In the genomic region with DNA sequence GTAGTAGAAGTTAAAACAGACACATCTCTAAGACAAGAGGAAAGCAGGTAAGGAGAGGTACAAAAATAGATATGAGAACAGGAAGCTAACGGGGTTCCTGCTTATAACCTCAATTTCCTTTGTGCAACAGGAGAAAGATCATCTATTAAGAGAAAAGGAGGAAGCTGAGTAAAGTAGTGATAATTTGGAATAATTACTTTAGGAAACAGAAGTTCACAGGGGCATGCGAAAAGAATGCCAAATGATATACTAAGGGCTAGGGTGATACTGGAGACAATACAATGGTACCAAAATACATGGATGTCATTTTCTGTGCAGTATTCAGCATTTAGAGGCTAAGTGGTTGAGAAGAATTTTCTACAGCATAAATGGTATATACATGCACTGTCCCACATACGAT, we compare ENCODE assay signal across 9 cellular contexts.
DNase-seq lines count a peak whose midpoint lies in the region; ATAC-seq, FAIRE-seq and TF ChIP-seq lines count a peak whose summit lies in the region.
"Had no signal": no experiment of that assay in that cellular context is flagged by ENCODE, and none has a peak within 500 bp of the region (broad histone marks: within the 10 kb centered on the region; RNA-seq: fewer than 3 reads in every experiment).

No MANE protein-coding gene starts in this region.

- dilution Hi-C loops in endothelial cell of umbilical vein (cut with MboI; ENCODE audit: extremely low pct_ligation_motif_present, low sequenced_read_pairs): no loop called here

- H3K36me3 ChIP-seq in endothelial cell of umbilical vein (ENCODE audit: control insufficient read depth in 2 of 2, extremely low read depth in 1 of 2, insufficient read depth in 2 of 2, low read length in 2 of 2) (peaks cover 0 to 2% of the 10 kb centered on the region in 2 experiments), Peyer's patch (no peaks in the 10 kb centered on the region)
- H3K36me3 ChIP-seq: ovary had no signal

- ATAC-seq in CD4-positive, alpha-beta T cell (ENCODE audit: poor library complexity): peak; percentile 51
- ATAC-seq in GM18858 (IDR thresholded peaks at IDR 0.05; ENCODE audit: unreplicated experiment): no peak
- no peak for ATAC-seq in GM21367 (IDR thresholded peaks at IDR 0.05; ENCODE audit: unreplicated experiment)

- H3K9me1 ChIP-seq in endothelial cell of umbilical vein (replicated peaks; ENCODE audit: control insufficient read depth, extremely low read depth, insufficient read depth, low read length): no peaks in the 10 kb centered on the region

- H2AFZ ChIP-seq in endothelial cell of umbilical vein (ENCODE audit: low read depth, low read length): no peak overlapping the region

- H3K4me1 Mint-ChIP-seq in CD4-positive, alpha-beta T cell (ENCODE audit: low read depth): peaks cover 84% of the 10 kb centered on the region

- H3K79me2 ChIP-seq in endothelial cell of umbilical vein (ENCODE audit: control insufficient read depth, insufficient read depth, low read length): peaks cover 92% of the 10 kb centered on the region

- FAIRE-seq in GM19239 (lab: Jason Lieb, UNC) (peak; percentile 71), endothelial cell of umbilical vein (lab: Jason Lieb, UNC) (peak; percentile 47)

- TF ChIP-seq CTCF in CD4-positive, alpha-beta T cell (IDR thresholded peaks at IDR 0.05): no peak
- TF ChIP-seq CTCF in endothelial cell of umbilical vein (IDR thresholded peaks at IDR 0.05; ENCODE audit: extremely low read depth in 1 of 2, insufficient read depth in 1 of 2, low read depth in 1 of 2, low read length in 2 of 2) (no peak), Peyer's patch (IDR thresholded peaks at IDR 0.05) (no peak)

- peak overlapping the region; percentile 63 for H3K4me3 Mint-ChIP-seq in CD4-positive, alpha-beta T cell

- intact Hi-C loops in CD4-positive, alpha-beta T cell (cut with DNase I, micrococcal nuclease): loop anchor here in 1 of 2 experiments (2.0 kb wide), 3 partner anchors 13 to 27 kb away; no protein-coding TSS in a partner anchor
- intact Hi-C loops in endothelial cell of umbilical vein (cut with micrococcal nuclease): loop anchor here (2.0 kb wide), 1 partner anchor 25 kb away; no protein-coding TSS in a partner anchor

- H4K20me1 ChIP-seq in endothelial cell of umbilical vein (replicated peaks; ENCODE audit: control insufficient read depth, extremely low read depth, insufficient read depth, low read length): peaks cover 2% of the 10 kb centered on the region

- H3K4me2 ChIP-seq in endothelial cell of umbilical vein (ENCODE audit: insufficient read depth, low read length): peak overlapping the region; percentile 93

- POLR2A ChIA-PET in CD4-positive, alpha-beta T cell (lab: Charles Lee): interaction anchor here (0.6 to 2.4 kb wide), 9 partner anchors 13 to 386 kb away, joined by 3 to 17 read pairs (median 4); a partner anchor contains a TSS
- POLR2A ChIA-PET in endothelial cell of umbilical vein (lab: Charles Lee): interaction anchor here (0.8 kb wide), 1 partner anchor 18 kb away, joined by 3 read pairs; no protein-coding TSS in a partner anchor

- H3K27me3 Mint-ChIP-seq in CD4-positive, alpha-beta T cell: no peaks in the 10 kb centered on the region

- TF ChIP-seq POLR2A in endothelial cell of umbilical vein (IDR thresholded peaks at IDR 0.05; ENCODE audit: low read depth, low read length) (peak; percentile 32), Peyer's patch (IDR thresholded peaks at IDR 0.05) (no peak)

- no peak for DNase-seq in CD4-positive, alpha-beta T cell
- no peak for DNase-seq in GM19239 (ENCODE audit: insufficient read length, low spot score)
- DNase-seq in NOMO-1 treated with dmso at 0.1 percent for 144 hours (lab: John Stamatoyannopoulos, UW; ENCODE audit: unreplicated experiment): peak; percentile 53
- DNase-seq in endothelial cell of umbilical vein (ENCODE audit: low read depth, low spot score): peak; percentile 82
- DNase-seq in cerebellar cortex (ENCODE audit: low spot score): no peak
- no peak for DNase-seq in Peyer's patch
- DNase-seq: ovary had no signal

- H3K36me3 Mint-ChIP-seq in CD4-positive, alpha-beta T cell (ENCODE audit: low read depth): peaks cover 35% of the 10 kb centered on the region

- H3K27ac ChIP-seq in CD4-positive, alpha-beta T cell (ENCODE audit: low read depth, low read length): no peak overlapping the region
- H3K27ac ChIP-seq in endothelial cell of umbilical vein (ENCODE audit: insufficient read depth, low read depth, low read length): peak overlapping the region; percentile 67
- H3K27ac ChIP-seq in Peyer's patch: peak overlapping the region in 2 of 4 donors; percentile 22 to 60
- H3K27ac ChIP-seq: ovary had no signal

- H3K9ac ChIP-seq in endothelial cell of umbilical vein (replicated peaks; ENCODE audit: extremely low read depth, insufficient read depth, low read length): peak overlapping the region; percentile 26

- H3K9me3 Mint-ChIP-seq in CD4-positive, alpha-beta T cell: peaks cover 6% of the 10 kb centered on the region

- H3K27ac Mint-ChIP-seq in CD4-positive, alpha-beta T cell: peak overlapping the region; percentile 70

- H3K4me1 ChIP-seq in endothelial cell of umbilical vein (ENCODE audit: control insufficient read depth, extremely low read depth, insufficient read depth, low read length): peaks cover 59% of the 10 kb centered on the region
- peaks cover 0 to 29% (median 14%) of the 10 kb centered on the region in 4 donors for H3K4me1 ChIP-seq in Peyer's patch

- CTCF ChIA-PET in CD4-positive, alpha-beta T cell (lab: Charles Lee): interaction anchor here (1.0 to 1.4 kb wide), 2 partner anchors 15 to 388 kb away, joined by 3 to 4 read pairs; no protein-coding TSS in a partner anchor
- CTCF ChIA-PET in endothelial cell of umbilical vein (lab: Charles Lee): interaction anchor here (0.8 to 1.6 kb wide), 5 partner anchors 10 to 75 kb away, joined by 3 to 5 read pairs (median 4); no protein-coding TSS in a partner anchor

- H3K27me3 ChIP-seq in CD4-positive, alpha-beta T cell (ENCODE audit: control insufficient read depth, insufficient read depth, low read length): no peaks in the 10 kb centered on the region
- no peaks in the 10 kb centered on the region for H3K27me3 ChIP-seq in endothelial cell of umbilical vein (ENCODE audit: control insufficient read depth in 2 of 2, insufficient read depth in 2 of 2, low read length in 2 of 2)
- H3K27me3 ChIP-seq in Peyer's patch: no peaks in the 10 kb centered on the region
- H3K27me3 ChIP-seq: ovary had no signal

- H3K9me3 ChIP-seq in CD4-positive, alpha-beta T cell (ENCODE audit: control insufficient read depth, low read length): no peaks in the 10 kb centered on the region
- H3K9me3 ChIP-seq in endothelial cell of umbilical vein (replicated peaks; ENCODE audit: control insufficient read depth, insufficient read depth, low read length) (no peaks in the 10 kb centered on the region), Peyer's patch (no peaks in the 10 kb centered on the region)
- H3K9me3 ChIP-seq: ovary had no signal

- no TSS peak for BruUV-seq in endothelial cell of umbilical vein (replicated peaks; lab: Mats Ljungman, UMichigan)

- H3K4me3 ChIP-seq in endothelial cell of umbilical vein (replicated peaks in 1 of 3; ENCODE audit: insufficient read depth in 1 of 3, low read depth in 1 of 3, low read length in 3 of 3): peak overlapping the region in 1 of 3 experiments; percentile 19
- H3K4me3 ChIP-seq in Peyer's patch: no peak overlapping the region
- H3K4me3 ChIP-seq: ovary had no signal

TF ChIP-seq in endothelial cell of umbilical vein, 7 proteins besides CTCF, POLR2A, EP300 and RAD21:
- peak; percentile 68 for TF ChIP-seq GATA2 (IDR thresholded peaks at IDR 0.05; ENCODE audit: insufficient read depth, insufficient read length, low read depth, low read length)
- TF ChIP-seq, protein P1, sequence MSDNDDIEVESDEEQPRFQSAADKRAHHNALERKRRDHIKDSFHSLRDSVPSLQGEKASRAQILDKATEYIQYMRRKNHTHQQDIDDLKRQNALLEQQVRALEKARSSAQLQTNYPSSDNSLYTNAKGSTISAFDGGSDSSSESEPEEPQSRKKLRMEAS (IDR thresholded peaks at IDR 0.05; ENCODE audit: insufficient read depth, insufficient read length): no peak
- no peak for TF ChIP-seq MYC (IDR thresholded peaks at IDR 0.05; ENCODE audit: low read depth, low read length)
- TF ChIP-seq JUN (IDR thresholded peaks at IDR 0.05; ENCODE audit: borderline replicate concordance, insufficient read depth, insufficient read length, low read depth): peak; percentile 87
- peak; percentile 64 for TF ChIP-seq FOS (IDR thresholded peaks at IDR 0.05; ENCODE audit: borderline replicate concordance, insufficient read depth, low read length)
- no peak for TF ChIP-seq EZH2 (IDR thresholded peaks at IDR 0.05; ENCODE audit: borderline replicate concordance, low read depth, low read length, severe bottlenecking)
- TF ChIP-seq POLR2AphosphoS5 (IDR thresholded peaks at IDR 0.05; ENCODE audit: insufficient read depth, low read depth, low read length): peak; percentile 58
TF ChIP-seq in endothelial cell of umbilical vein: peak in this region for 4.

Comparison
In these comparisons a context has a peak if more than half of its experiments do, and no peak if none do; other contexts are left out.
1. DNase-seq: peak in NOMO-1 treated with dmso at 0.1 percent for 144 hours (single experiment) and endothelial cell of umbilical vein (single experiment); none in CD4-positive, alpha-beta T cell (0 of 10), GM19239 (single experiment), cerebellar cortex (single experiment) and Peyer's patch (0 of 3).